In the genomic region with DNA sequence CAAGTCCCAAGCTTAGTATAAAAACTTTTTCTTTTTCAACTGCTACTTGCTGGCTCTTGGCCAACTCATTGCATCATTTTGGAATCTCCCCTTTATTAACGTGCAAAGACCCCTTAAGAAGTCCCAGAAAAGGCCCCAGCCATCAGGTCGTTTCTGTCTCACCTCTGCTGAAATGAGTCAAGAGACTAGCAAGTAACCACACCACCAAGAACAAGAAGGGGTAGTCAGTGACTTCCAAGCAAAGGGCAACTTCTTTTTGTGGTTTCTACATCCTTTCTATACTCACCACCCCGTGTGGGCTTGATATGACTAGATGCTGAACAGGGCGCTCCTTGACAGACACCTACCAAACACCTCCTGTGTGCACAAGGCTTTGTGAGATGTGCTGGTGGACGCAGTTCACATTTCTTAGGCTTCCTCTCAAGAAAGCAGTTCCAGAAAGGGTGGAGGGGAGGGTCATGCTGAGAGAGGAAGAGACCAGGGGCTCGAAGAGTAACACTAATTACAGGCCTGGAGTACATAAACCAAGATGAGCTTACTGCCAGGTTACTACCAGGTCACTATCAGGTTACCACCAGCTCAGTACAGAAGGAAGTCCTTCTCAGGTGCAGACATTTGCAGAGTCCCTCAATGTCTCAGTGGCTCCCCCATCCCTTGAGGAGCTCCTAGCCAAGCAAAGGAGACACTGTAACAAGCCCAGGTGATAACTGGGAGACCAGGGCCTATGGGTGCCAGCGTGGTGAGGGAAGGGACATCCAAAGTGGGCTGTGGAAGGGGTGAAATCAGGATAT, we compare ENCODE assay signal across 9 cellular contexts. TPM values are rescaled to one million over a fixed set of nuclear protein-coding genes. Genes with fewer than 3 reads are reported as not detected.
DNase-seq lines count a peak whose midpoint lies in the region; ATAC-seq and TF ChIP-seq lines count a peak whose summit lies in the region.
"Had no signal": no experiment of that assay in that cellular context is flagged by ENCODE, and none has a peak within 500 bp of the region (broad histone marks: within the 10 kb centered on the region; RNA-seq: fewer than 3 reads in every experiment).

No MANE protein-coding gene starts in this region.

- TF ChIP-seq EP300 in gastroesophageal sphincter (IDR thresholded peaks at IDR 0.05): no peak

- H3K4me1 ChIP-seq in gastrocnemius medialis (no peaks in the 10 kb centered on the region), right atrium auricular region (no peaks in the 10 kb centered on the region), gastroesophageal sphincter (no peaks in the 10 kb centered on the region)

- POLR2A ChIA-PET in activated B cell treated with CpG ODN at 0.5 μM for 24 hours (lab: Charles Lee): interaction anchor here (1.4 kb wide), 1 partner anchor 20 kb away, joined by 4 read pairs; the partner anchor contains the start of gene JAKMIP1

- H3K27me3 Mint-ChIP-seq in activated B cell treated with CpG ODN at 0.5 μM for 24 hours: no peaks in the 10 kb centered on the region
- H3K27me3 Mint-ChIP-seq in natural killer cell (ENCODE audit: low read depth in 2 of 2): peaks cover 3% of the 10 kb centered on the region in 2 donors

- H3K4me1 Mint-ChIP-seq in activated B cell treated with CpG ODN at 0.5 μM for 24 hours: no peaks in the 10 kb centered on the region
- peaks cover 49 to 67% of the 10 kb centered on the region in 2 donors for H3K4me1 Mint-ChIP-seq in natural killer cell

- CTCF ChIA-PET in activated B cell treated with CpG ODN at 0.5 μM for 24 hours (lab: Charles Lee): no interaction called here

- 35 to 65% methylated on average over 3 to 4 of the region's 7 CpGs for WGBS in gastroesophageal sphincter (ENCODE audit: low coverage in 1 of 2), 2 donors

- no peak overlapping the region for H3K4me3 ChIP-seq in gastrocnemius medialis
- no peak overlapping the region for H3K4me3 ChIP-seq in right atrium auricular region
- no peak overlapping the region for H3K4me3 ChIP-seq in gastroesophageal sphincter

- in situ Hi-C loops in gastrocnemius medialis (cut with MboI; ENCODE audit: low sequenced_read_pairs in 4 of 4): no loop called here

- H3K27ac ChIP-seq in gastrocnemius medialis (no peak overlapping the region), right atrium auricular region (no peak overlapping the region), gastroesophageal sphincter (no peak overlapping the region)
- H3K27ac ChIP-seq: HL-60 had no signal

- no peak overlapping the region for H3K4me3 Mint-ChIP-seq in activated B cell treated with CpG ODN at 0.5 μM for 24 hours
- peak overlapping the region; percentile 45 for H3K4me3 Mint-ChIP-seq in natural killer cell

- peak; percentile 93 for ATAC-seq in GM18870 (IDR thresholded peaks at IDR 0.05; ENCODE audit: unreplicated experiment)
- peak; percentile 83 for ATAC-seq in HG02870 (IDR thresholded peaks at IDR 0.05; ENCODE audit: unreplicated experiment)
- peak; percentile 37 for ATAC-seq in activated B cell treated with CpG ODN at 0.5 μM for 24 hours (ENCODE audit: low read depth)
- peak; percentile 72 to 82 (median 80) for ATAC-seq in natural killer cell
- ATAC-seq in gastrocnemius medialis: no peak
- no peak for ATAC-seq in gastroesophageal sphincter

- no peak for TF ChIP-seq POLR2A in gastrocnemius medialis (IDR thresholded peaks at IDR 0.05)
- no peak for TF ChIP-seq POLR2A in gastroesophageal sphincter (IDR thresholded peaks at IDR 0.05)

- H3K36me3 ChIP-seq in gastrocnemius medialis: no peaks in the 10 kb centered on the region
- H3K36me3 ChIP-seq in right atrium auricular region: no peaks in the 10 kb centered on the region
- H3K36me3 ChIP-seq in gastroesophageal sphincter: no peaks in the 10 kb centered on the region

- no peak overlapping the region for H3K27ac Mint-ChIP-seq in activated B cell treated with CpG ODN at 0.5 μM for 24 hours
- H3K27ac Mint-ChIP-seq in natural killer cell: peak overlapping the region; percentile 31 to 92

- H3K36me3 Mint-ChIP-seq in activated B cell treated with CpG ODN at 0.5 μM for 24 hours (ENCODE audit: low read depth) (no peaks in the 10 kb centered on the region), natural killer cell (no peaks in the 10 kb centered on the region)

- H3K27me3 ChIP-seq in gastrocnemius medialis (no peaks in the 10 kb centered on the region), right atrium auricular region (no peaks in the 10 kb centered on the region), gastroesophageal sphincter (peaks cover 50% of the 10 kb centered on the region)

- H3K9me3 Mint-ChIP-seq in activated B cell treated with CpG ODN at 0.5 μM for 24 hours (peaks cover 17% of the 10 kb centered on the region), natural killer cell (peaks cover 3 to 5% of the 10 kb centered on the region in 2 donors)

- DNase-seq in activated B cell treated with CpG ODN at 0.5 μM for 24 hours (no peak), natural killer cell (peak; percentile 21), gastrocnemius medialis (no peak), right atrium auricular region (ENCODE audit: low spot score) (no peak), cortex of kidney (lab: John Stamatoyannopoulos, UW) (no peak)

- peaks cover 0 to 5% (median 0%) of the 10 kb centered on the region in 3 donors for H3K9me3 ChIP-seq in gastrocnemius medialis
- H3K9me3 ChIP-seq in right atrium auricular region: peaks cover 0 to 17% of the 10 kb centered on the region in 2 donors
- peaks cover 0 to 28% (median 0%) of the 10 kb centered on the region in 3 donors for H3K9me3 ChIP-seq in gastroesophageal sphincter

- intact Hi-C loops in activated B cell treated with CpG ODN at 0.5 μM for 24 hours (cut with micrococcal nuclease): no loop called here
- intact Hi-C loops in natural killer cell (cut with micrococcal nuclease): loop anchor here (1.0 kb wide), 1 partner anchor 17 kb away; no protein-coding TSS in a partner anchor
- intact Hi-C loops in gastrocnemius medialis (cut with DNase I; ENCODE audit: low total_unique reads): no loop called here

- TF ChIP-seq CTCF in activated B cell treated with CpG ODN at 0.5 μM for 24 hours (IDR thresholded peaks at IDR 0.05) (no peak), natural killer cell (IDR thresholded peaks at IDR 0.05) (no peak), gastrocnemius medialis (IDR thresholded peaks at IDR 0.05 in 4 of 5, conservative IDR thresholded peaks at IDR 0.05 in 1 of 5) (no peak), right atrium auricular region (IDR thresholded peaks at IDR 0.05) (no peak), gastroesophageal sphincter (IDR thresholded peaks at IDR 0.05) (no peak)

RNA-seq across cellular contexts. Expression of gene JAKMIP1, which starts 19.3 kb away (rescaled TPM):
- total RNA-seq in activated B cell treated with CpG ODN at 0.5 μM for 24 hours (0.13 TPM in 1 of 2 replicates, not detected in the other), natural killer cell (10 to 100 TPM in 2 of 3 donors, 1 to 10 TPM in 1; 8.8 to 21.8 (median 16.4) TPM), gastrocnemius medialis (under 1 TPM in 1 of 4 donors, not detected in 3; 0.62 TPM), right atrium auricular region (under 1 TPM; 0.30 to 0.59 TPM), gastroesophageal sphincter (1 to 10 TPM in 2 of 4 donors, under 1 TPM in 1, not detected in 1; 0.39 to 4.5 (median 1.9) TPM)

Comparison
In these comparisons a context has a peak if more than half of its experiments do, and no peak if none do; other contexts are left out.
1. ATAC-seq: peak in GM18870 (single experiment), HG02870 (single experiment), activated B cell treated with CpG ODN at 0.5 μM for 24 hours (single experiment) and natural killer cell (3 of 3); none in gastrocnemius medialis (0 of 2) and gastroesophageal sphincter (single experiment).